Comparison of ENCODE assay signal across 10 cellular contexts in the genomic region with DNA sequence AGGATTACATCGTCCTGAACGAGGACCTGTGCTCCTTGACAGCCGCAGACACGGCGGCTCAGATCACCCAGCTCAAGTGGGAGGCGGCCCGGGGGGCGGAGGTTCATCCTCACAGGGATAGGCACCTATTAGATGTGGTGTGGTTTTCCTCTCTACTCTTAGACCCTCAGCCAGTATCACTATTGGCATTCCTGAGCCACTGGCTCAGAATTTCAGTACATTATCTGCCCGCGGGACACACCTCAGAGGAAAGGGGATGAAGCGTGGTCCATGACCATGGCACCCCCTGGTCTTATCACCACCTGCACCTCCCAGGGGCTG. TPM values are rescaled to one million over a fixed set of nuclear protein-coding genes. Genes with fewer than 3 reads are reported as not detected.
DNase-seq lines count a peak whose midpoint lies in the region; ATAC-seq, FAIRE-seq and TF ChIP-seq lines count a peak whose summit lies in the region.
"Had no signal": no experiment of that assay in that cellular context is flagged by ENCODE, and none has a peak within 500 bp of the region (broad histone marks: within the 10 kb centered on the region; RNA-seq: fewer than 3 reads in every experiment).

No MANE protein-coding gene starts in this region.

- TF ChIP-seq EP300 in upper lobe of left lung (IDR thresholded peaks at IDR 0.05), result no peak

- H3K4me3 ChIP-seq in bronchial epithelial cell (ENCODE audit: low read depth, low read length), result peak overlapping the region; percentile 82
- H3K4me3 ChIP-seq in mesenchymal stem cell (ENCODE audit: insufficient read depth in 1 of 2, low read depth in 1 of 2, low read length in 2 of 2), result peak overlapping the region in 1 of 2 experiments; percentile 83
- H3K4me3 ChIP-seq in upper lobe of left lung, result peak overlapping the region; percentile 62 to 91 (median 76)
- H3K4me3 ChIP-seq in body of pancreas, result peak overlapping the region in 1 of 2 donors; percentile 73

- no peak overlapping the region for H3K23ac ChIP-seq in mesenchymal stem cell (ENCODE audit: low read length in 2 of 2)

- no peaks in the 10 kb centered on the region for H3K79me1 ChIP-seq in mesenchymal stem cell (replicated peaks; ENCODE audit: low read length, poor library complexity, severe bottlenecking)

- TF ChIP-seq CTCF in bronchial epithelial cell (IDR thresholded peaks at IDR 0.05; ENCODE audit: insufficient read depth, low read length, severe bottlenecking), result no peak
- no peak for TF ChIP-seq CTCF in upper lobe of left lung (IDR thresholded peaks at IDR 0.05)
- no peak for TF ChIP-seq CTCF in body of pancreas (IDR thresholded peaks at IDR 0.05)

- no peaks in the 10 kb centered on the region for H3K36me3 Mint-ChIP-seq in activated naive CD4-positive, alpha-beta T cell treated with anti-CD3 and anti-CD28 coated beads for 36 hours (ENCODE audit: low read depth)

- no peak overlapping the region for H3K18ac ChIP-seq in mesenchymal stem cell (ENCODE audit: low read depth in 1 of 2, low read length in 2 of 2)

- WGBS in mesenchymal stem cell, result 59% methylated on average over 6 of the region's 11 CpGs
- WGBS in upper lobe of left lung, 2 donors, result 13 to 48% methylated on average over 4 to 11 of the region's 11 CpGs
- 31 to 67% methylated on average over 4 to 11 of the region's 11 CpGs for WGBS in body of pancreas, 2 donors

- H3K4me1 ChIP-seq in mesenchymal stem cell (ENCODE audit: control insufficient read depth, insufficient read depth, low read depth, low read length) (peaks cover 11% of the 10 kb centered on the region), upper lobe of left lung (peaks cover 6 to 16% (median 9%) of the 10 kb centered on the region in 4 donors), body of pancreas (peaks cover 23% of the 10 kb centered on the region)

- no peak overlapping the region for H2AFZ ChIP-seq in mesenchymal stem cell (ENCODE audit: low read depth, low read length)

- no peak overlapping the region for H4K91ac ChIP-seq in mesenchymal stem cell (ENCODE audit: low read length)

- no peak overlapping the region for H2BK5ac ChIP-seq in mesenchymal stem cell (ENCODE audit: low read depth, low read length, poor library complexity, severe bottlenecking)

- FAIRE-seq in bronchial epithelial cell (lab: Jason Lieb, UNC), result no peak

- no peak for ATAC-seq in upper lobe of left lung (ENCODE audit: low FRiP score in 2 of 2)
- no peak for ATAC-seq in GM19467 (IDR thresholded peaks at IDR 0.05; ENCODE audit: unreplicated experiment)
- ATAC-seq in body of pancreas, result no peak
- no peak for ATAC-seq in HG02885 (IDR thresholded peaks at IDR 0.05; ENCODE audit: poor library complexity, unreplicated experiment)

- no peaks in the 10 kb centered on the region for H3K9me3 ChIP-seq in mesenchymal stem cell (ENCODE audit: control insufficient read depth, low read length)
- H3K9me3 ChIP-seq in upper lobe of left lung, result no peaks in the 10 kb centered on the region
- H3K9me3 ChIP-seq in body of pancreas, result no peaks in the 10 kb centered on the region

- DNase-seq in activated naive CD4-positive, alpha-beta T cell treated with anti-CD3 and anti-CD28 coated beads for 36 hours, result no peak
- no peak for DNase-seq in activated naive CD4-positive, alpha-beta T cell treated with Interleukin-2 at 50 U/mL for 16 hours
- DNase-seq in bronchial epithelial cell (ENCODE audit: low read depth) (no peak), mesenchymal stem cell (no peak), upper lobe of left lung (no peak), body of pancreas (no peak)
- DNase-seq: cerebellar nuclear complex had no signal

- no peak overlapping the region for H3K14ac ChIP-seq in mesenchymal stem cell (ENCODE audit: low read length in 2 of 2)

- H2AK5ac ChIP-seq in mesenchymal stem cell (ENCODE audit: low read length, severe bottlenecking), result no peak overlapping the region

- H3K4ac ChIP-seq in mesenchymal stem cell (ENCODE audit: low read depth in 1 of 2, low read length in 2 of 2), result no peak overlapping the region

- peaks cover 14% of the 10 kb centered on the region for H3K27me3 Mint-ChIP-seq in activated naive CD4-positive, alpha-beta T cell treated with anti-CD3 and anti-CD28 coated beads for 36 hours (ENCODE audit: low read depth)

- H3K27me3 ChIP-seq in bronchial epithelial cell (ENCODE audit: control insufficient read depth, insufficient read depth, low read length) (no peaks in the 10 kb centered on the region), mesenchymal stem cell (ENCODE audit: control insufficient read depth in 1 of 2, insufficient read depth in 1 of 2, low read length in 2 of 2) (peaks cover 10 to 52% of the 10 kb centered on the region in 2 experiments), upper lobe of left lung (no peaks in the 10 kb centered on the region), body of pancreas (no peaks in the 10 kb centered on the region)

- H3K9me3 Mint-ChIP-seq in activated naive CD4-positive, alpha-beta T cell treated with anti-CD3 and anti-CD28 coated beads for 36 hours, result peaks cover 6% of the 10 kb centered on the region

- H2BK15ac ChIP-seq in mesenchymal stem cell (ENCODE audit: low read depth, poor library complexity, severe bottlenecking), result no peak overlapping the region

- H3K27ac Mint-ChIP-seq in activated naive CD4-positive, alpha-beta T cell treated with anti-CD3 and anti-CD28 coated beads for 36 hours, result no peak overlapping the region

- no peak overlapping the region for H3K9ac ChIP-seq in mesenchymal stem cell (ENCODE audit: low read length)

- peak overlapping the region; percentile 77 for H3K4me3 Mint-ChIP-seq in activated naive CD4-positive, alpha-beta T cell treated with anti-CD3 and anti-CD28 coated beads for 36 hours

- no peak overlapping the region for H2BK12ac ChIP-seq in mesenchymal stem cell (ENCODE audit: low read length in 2 of 2)

- H4K8ac ChIP-seq in mesenchymal stem cell (ENCODE audit: low read length), result no peak overlapping the region

- no peaks in the 10 kb centered on the region for H3K36me3 ChIP-seq in bronchial epithelial cell (ENCODE audit: control insufficient read depth, insufficient read depth, low read length)
- no peaks in the 10 kb centered on the region for H3K36me3 ChIP-seq in mesenchymal stem cell (ENCODE audit: control insufficient read depth in 1 of 2, insufficient read depth in 2 of 2, low read depth in 1 of 2, low read length in 2 of 2)
- no peaks in the 10 kb centered on the region for H3K36me3 ChIP-seq in upper lobe of left lung
- H3K36me3 ChIP-seq in body of pancreas (replicated peaks in 1 of 2; ENCODE audit: insufficient read depth in 1 of 2, low read depth in 2 of 2), result no peaks in the 10 kb centered on the region

- CTCF ChIA-PET in activated naive CD4-positive, alpha-beta T cell treated with anti-CD3 and anti-CD28 coated beads for 36 hours (lab: Charles Lee), result no interaction called here

- H3K27ac ChIP-seq in mesenchymal stem cell (ENCODE audit: low read length, poor library complexity, severe bottlenecking), result no peak overlapping the region
- H3K27ac ChIP-seq in upper lobe of left lung, result peak overlapping the region in 1 of 4 donors; percentile 85
- H3K27ac ChIP-seq in body of pancreas, result no peak overlapping the region

- TF ChIP-seq POLR2A in upper lobe of left lung (IDR thresholded peaks at IDR 0.05) (no peak), body of pancreas (IDR thresholded peaks at IDR 0.05) (no peak)

- peaks cover 12% of the 10 kb centered on the region for H3K4me1 Mint-ChIP-seq in activated naive CD4-positive, alpha-beta T cell treated with anti-CD3 and anti-CD28 coated beads for 36 hours (ENCODE audit: low read depth)

- no peak overlapping the region for H2BK120ac ChIP-seq in mesenchymal stem cell (ENCODE audit: low read depth, low read length)

- intact Hi-C loops in activated naive CD4-positive, alpha-beta T cell treated with anti-CD3 and anti-CD28 coated beads for 36 hours (cut with micrococcal nuclease), result loop anchor here (1.0 to 10.0 kb wide), 3 partner anchors 40 to 155 kb away; no protein-coding TSS in a partner anchor
- intact Hi-C loops in body of pancreas (cut with DNase I), result no loop called here

- H3K4me2 ChIP-seq in mesenchymal stem cell (ENCODE audit: low read length, poor library complexity, severe bottlenecking), result peak overlapping the region; percentile 72

RNA-seq across cellular contexts. Expression of a gene that starts 34.6 kb away (rescaled TPM):
- total RNA-seq in activated naive CD4-positive, alpha-beta T cell treated with anti-CD3 and anti-CD28 coated beads for 36 hours, result under 1 TPM in 1 of 2 experiments, not detected in 1; 0.22 TPM
- total RNA-seq in bronchial epithelial cell (4.9 and 13.2 TPM in 2 replicates), upper lobe of left lung (10 to 100 TPM in 1 of 6 donors, 1 to 10 TPM in 5; 1.0 to 11.8 (median 6.2) TPM), body of pancreas (under 1 TPM in 1 of 2 donors, not detected in 1; 0.78 TPM)
- polyA plus RNA-seq in mesenchymal stem cell (2013, experiment 1 of 2), result not detected
- not detected for polyA plus RNA-seq in mesenchymal stem cell (2013, experiment 2 of 2)
- total RNA-seq: ureter had no signal
